ENCODE assay signal across 25 cellular contexts in the genomic region with DNA sequence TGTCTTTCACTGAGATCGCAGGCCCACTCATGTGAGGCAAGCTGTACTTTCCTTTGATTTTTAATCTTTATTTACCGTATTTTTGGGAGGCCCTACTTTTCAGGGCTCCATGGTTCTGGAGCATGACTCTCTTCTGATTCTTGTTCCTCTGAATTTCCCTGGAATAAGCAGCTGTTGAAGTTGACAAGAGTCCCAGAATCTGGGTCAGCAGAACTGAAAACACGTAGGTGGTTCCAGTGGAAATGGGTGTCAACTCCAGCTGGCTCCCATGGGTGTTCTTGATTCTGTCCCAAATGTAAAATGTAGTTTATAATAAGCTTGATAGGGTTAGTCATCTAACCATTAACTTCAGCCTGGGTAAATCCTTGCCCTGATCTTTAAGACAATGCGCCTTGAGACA.
"Had no signal": no experiment of that assay in that cellular context is flagged by ENCODE, and none has a peak within 500 bp of the region (broad histone marks: within the 10 kb centered on the region; RNA-seq: fewer than 3 reads in every experiment).

No MANE protein-coding gene starts in this region.

- DNase-seq: cerebellar nuclear complex; cortex of kidney; effector memory CD8-positive, alpha-beta T cell; erythroblast; esophagus squamous epithelium; left cardiac atrium; mucosa of descending colon; naive B cell; right lobe of liver; stimulated activated CD4-positive, alpha-beta T cell treated with anti-CD3 and anti-CD28 coated beads, Interleukin-12 subunit alpha, Interleukin-12 subunit beta, amount 100 ng/mL, for 4 hours; stimulated activated CD4-positive, alpha-beta T cell treated with anti-CD3 and anti-CD28 coated beads, Interleukin-1b, Interleukin-23, amount 100 ng/mL, for 48 hours; stimulated activated CD4-positive, alpha-beta T cell treated with anti-CD3 and anti-CD28 coated beads, Interleukin-4, amount 100 ng/mL, for 1 hour; stimulated activated CD8-positive, alpha-beta memory T cell treated with anti-CD3 and anti-CD28 coated beads, Interleukin-4, amount 100 ng/mL, for 48 hours; stimulated activated naive CD4-positive, alpha-beta T cell; stimulated activated naive CD8-positive, alpha-beta T cell treated with anti-CD3 and anti-CD28 coated beads, Interleukin-15, amount 100 ng/mL, for 72 hours; testis; tibial artery had no signal

- H2AFZ ChIP-seq: hepatocyte, parathyroid adenoma had no signal

- H3K9ac ChIP-seq: parathyroid adenoma had no signal

- H3K4me1 ChIP-seq: esophagus squamous epithelium, parathyroid adenoma, prostate gland, right lobe of liver, testis, tibial artery had no signal

- ATAC-seq: effector memory CD8-positive, alpha-beta T cell; mucosa of descending colon; natural killer cell treated with Interleukin-12 subunit alpha and Interleukin-12 subunit beta and Interleukin-15 and Interleukin-18, amount 100 ng/mL, for 72 hours; right lobe of liver; stimulated activated naive CD8-positive, alpha-beta T cell treated with anti-CD3 and anti-CD28 coated beads, Interleukin-15, amount 100 ng/mL, for 72 hours had no signal

- H3K36me3 ChIP-seq: cardiac muscle cell, esophagus squamous epithelium, neutrophil, prostate gland, right lobe of liver, tibial artery had no signal

- H3K4me3 ChIP-seq: cardiac muscle cell, esophagus squamous epithelium, hepatocyte, lung, mucosa of descending colon, prostate gland, right lobe of liver, smooth muscle cell, testis, tibial artery had no signal

- H3K4me2 ChIP-seq: hepatocyte, smooth muscle cell had no signal

- H3K79me2 ChIP-seq: hepatocyte, parathyroid adenoma had no signal

- H3K27me3 ChIP-seq: cardiac muscle cell, esophagus squamous epithelium, neutrophil, right lobe of liver, testis, tibial artery had no signal

- H3K27ac ChIP-seq: cardiac muscle cell, esophagus squamous epithelium, hepatocyte, neutrophil, parathyroid adenoma, prostate gland, right lobe of liver, testis, tibial artery had no signal

- H3K9me3 ChIP-seq: esophagus squamous epithelium, mucosa of descending colon, neutrophil, prostate gland, right lobe of liver, testis, tibial artery had no signal
